Comparison of ENCODE assay signal across 15 cellular contexts in the genomic region with DNA sequence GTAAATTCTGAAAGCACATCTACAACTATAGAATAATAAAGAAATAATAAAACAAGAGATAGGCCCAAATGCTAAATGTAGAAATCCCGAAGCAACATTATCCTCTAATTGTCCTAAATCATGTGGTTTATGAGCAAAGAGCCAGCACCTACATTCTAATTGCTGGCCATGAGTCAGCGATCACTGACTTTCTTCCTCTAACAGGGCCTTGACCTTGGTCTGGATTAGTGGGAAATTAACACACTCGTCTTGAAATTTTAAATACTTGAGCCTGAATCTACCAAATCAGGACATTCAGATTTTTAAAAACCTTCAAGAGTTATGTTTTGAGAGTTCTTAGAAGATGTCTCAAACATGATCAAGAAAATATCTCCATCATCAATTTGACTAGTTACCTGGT.
A peak's percentile ranks its signal among the peaks of the same experiment; 100 is the strongest.
DNase-seq lines count a peak whose midpoint lies in the region; TF ChIP-seq lines count a peak whose summit lies in the region.
"Had no signal": no experiment of that assay in that cellular context is flagged by ENCODE, and none has a peak within 500 bp of the region (broad histone marks: within the 10 kb centered on the region; RNA-seq: fewer than 3 reads in every experiment).

No MANE protein-coding gene starts in this region.

- H3K4me1 Mint-ChIP-seq in Calu3 (ENCODE audit: low read depth, unreplicated experiment), result peaks cover 55% of the 10 kb centered on the region

- H3K27ac ChIP-seq in mesodermal cell (ENCODE audit: low read depth, low read length, severe bottlenecking), result peak overlapping the region; percentile 60
- H3K27ac ChIP-seq: C4-2B, esophagus muscularis mucosa, RWPE1 had no signal

- no peaks in the 10 kb centered on the region for H3K27me3 Mint-ChIP-seq in Calu3 (ENCODE audit: unreplicated experiment)
- H3K27me3 Mint-ChIP-seq: stimulated activated naive CD8-positive, alpha-beta T cell treated with anti-CD3 and anti-CD28 coated beads, Interleukin-15, Interleukin-2, amounts not matched to agents 100 ng/mL and 50 ng/mL, for 24 hours had no signal

- 100% methylated on average over 1 of the region's 3 CpGs; no CpG with 5 or more reads in 1 of the 2 experiments for WGBS in mesodermal cell (ENCODE audit: insufficient coverage in 2 of 2), 2 experiments

- H3K9me3 Mint-ChIP-seq in Calu3 (ENCODE audit: low read depth, unreplicated experiment), result no peaks in the 10 kb centered on the region

- peak overlapping the region; percentile 96 for H3K27ac Mint-ChIP-seq in Calu3 (ENCODE audit: unreplicated experiment)
- H3K27ac Mint-ChIP-seq: stimulated activated naive CD8-positive, alpha-beta T cell treated with anti-CD3 and anti-CD28 coated beads, Interleukin-15, Interleukin-2, amounts not matched to agents 100 ng/mL and 50 ng/mL, for 24 hours had no signal

- no peaks in the 10 kb centered on the region for H3K9me3 ChIP-seq in mesodermal cell (ENCODE audit: control insufficient read depth, low read length)
- H3K9me3 ChIP-seq: esophagus muscularis mucosa, mucosa of descending colon had no signal

- H3K36me3 ChIP-seq in mesodermal cell (ENCODE audit: control insufficient read depth, insufficient read depth, low read length), result no peaks in the 10 kb centered on the region
- H3K36me3 ChIP-seq: esophagus muscularis mucosa had no signal

- H3K4me1 ChIP-seq in mesodermal cell (ENCODE audit: control insufficient read depth, insufficient read depth, low read length, poor library complexity, severe bottlenecking), result peaks cover 33% of the 10 kb centered on the region
- H3K4me1 ChIP-seq: esophagus muscularis mucosa had no signal

- peaks cover 27% of the 10 kb centered on the region for H3K36me3 Mint-ChIP-seq in Calu3 (ENCODE audit: insufficient read depth, unreplicated experiment)

- DNase-seq in Calu3, result peak; percentile 28
- peak; percentile 88 for DNase-seq in M059J (ENCODE audit: low read depth)
- peak; percentile 61 to 73 for DNase-seq in cardiac fibroblast (ENCODE audit: low read depth in 2 of 2)
- DNase-seq in effector CD8-positive, alpha-beta T cell (lab: John Stamatoyannopoulos, UW), result no peak
- no peak for DNase-seq in NAMALWA (ENCODE audit: low spot score)
- no peak for DNase-seq in NCI-H774 (lab: John Stamatoyannopoulos, UW)
- no peak for DNase-seq in posterior vena cava (ENCODE audit: low spot score)
- DNase-seq: activated CD4-positive, alpha-beta T cell treated with anti-CD3 and anti-CD28 coated beads, Interleukin-2, amount 50 U/mL, for 48 hours; mucosa of descending colon; NCI-H345 had no signal

- intact Hi-C loops in Calu3 (cut with micrococcal nuclease; ENCODE audit: unreplicated experiment) (loop anchor here (1.0 to 10.0 kb wide), 8 partner anchors 78 to 1137 kb away; no protein-coding TSS in a partner anchor), posterior vena cava (cut with DNase I) (no loop called here)

- TSS peak; percentile 95 for BruUV-seq in Calu3 (replicated peaks; lab: Mats Ljungman, UMichigan)

- TF ChIP-seq CTCF in Calu3 (IDR thresholded peaks at IDR 0.05; ENCODE audit: unreplicated experiment) (no peak), cardiac fibroblast (IDR thresholded peaks at IDR 0.05; ENCODE audit: low read depth, low read length) (no peak)

- H3K4me3 ChIP-seq in cardiac fibroblast (replicated peaks in 1 of 2; ENCODE audit: low read depth in 2 of 2, low read length in 2 of 2), result no peak overlapping the region
- H3K4me3 ChIP-seq in mesodermal cell (ENCODE audit: extremely low read depth, insufficient read depth, low read length, poor library complexity, severe bottlenecking), result no peak overlapping the region
- H3K4me3 ChIP-seq: esophagus muscularis mucosa, mucosa of descending colon had no signal

- H3K4me3 Mint-ChIP-seq in Calu3 (ENCODE audit: low read depth, unreplicated experiment), result peak overlapping the region; percentile 59
- H3K4me3 Mint-ChIP-seq: stimulated activated naive CD8-positive, alpha-beta T cell treated with anti-CD3 and anti-CD28 coated beads, Interleukin-15, Interleukin-2, amounts not matched to agents 100 ng/mL and 50 ng/mL, for 24 hours had no signal

- CTCF ChIA-PET in Calu3 (lab: Charles Lee), result interaction anchor here (1.1 to 1.6 kb wide), 5 partner anchors 75 to 184 kb away, joined by 3 to 10 read pairs (median 6); no protein-coding TSS in a partner anchor

Comparison
In these comparisons a context has a peak if more than half of its experiments do, and no peak if none do; other contexts are left out.
1. DNase-seq: peak in Calu3 (single experiment), M059J (single experiment) and cardiac fibroblast (2 of 2); none in effector CD8-positive, alpha-beta T cell (single experiment), NAMALWA (single experiment), NCI-H774 (single experiment) and posterior vena cava (single experiment).